Comparison of ENCODE assay signal across 1 cellular context in genomic region chr2:74551942-74552913, GRCh38.
TF ChIP-seq lines count a peak whose summit lies in the region.

No MANE protein-coding gene starts in this region.

TF ChIP-seq in H1, 55 proteins besides CTCF, POLR2A, EP300 and RAD21:
- no peak for TF ChIP-seq CREB1 (IDR thresholded peaks at IDR 0.05)
- no peak for TF ChIP-seq JUN (IDR thresholded peaks at IDR 0.05; ENCODE audit: low read depth, low read length)
- no peak for TF ChIP-seq RNF2 (IDR thresholded peaks at IDR 0.05; ENCODE audit: borderline replicate concordance, low read depth, low read length, missing control alignments, poor library complexity, severe bottlenecking)
- TF ChIP-seq SIX5 (IDR thresholded peaks at IDR 0.05; ENCODE audit: low read depth, low read length): no peak
- no peak for TF ChIP-seq POLR2AphosphoS5 (IDR thresholded peaks at IDR 0.05; ENCODE audit: low read depth, low read length)
- TF ChIP-seq CTBP2 (IDR thresholded peaks at IDR 0.05; ENCODE audit: borderline replicate concordance, insufficient read depth, insufficient read length, low read length): no peak
- TF ChIP-seq KDM5A (IDR thresholded peaks at IDR 0.05; ENCODE audit: low read length): no peak
- TF ChIP-seq SP1 (IDR thresholded peaks at IDR 0.05; ENCODE audit: low read depth, low read length): no peak
- TF ChIP-seq CHD2 (IDR thresholded peaks at IDR 0.05; ENCODE audit: low read length): no peak
- no peak for TF ChIP-seq TBP (IDR thresholded peaks at IDR 0.05; ENCODE audit: low read depth, low read length)
- no peak for TF ChIP-seq GABPA (IDR thresholded peaks at IDR 0.05; ENCODE audit: borderline replicate concordance, insufficient read depth, low read length)
- TF ChIP-seq POU5F1 (IDR thresholded peaks at IDR 0.05; ENCODE audit: low read depth, low read length): no peak
- no peak for TF ChIP-seq RXRA (IDR thresholded peaks at IDR 0.05; ENCODE audit: insufficient read depth, low read depth, low read length)
- TF ChIP-seq SP2 (IDR thresholded peaks at IDR 0.05; ENCODE audit: low read length): no peak
- no peak for TF ChIP-seq E2F6 (IDR thresholded peaks at IDR 0.05)
- TF ChIP-seq SUZ12 (IDR thresholded peaks at IDR 0.05; ENCODE audit: low read length): no peak
- no peak for TF ChIP-seq NANOG (IDR thresholded peaks at IDR 0.05; ENCODE audit: insufficient read depth, low read depth, low read length, poor library complexity, severe bottlenecking)
- TF ChIP-seq TAF1 (IDR thresholded peaks at IDR 0.05; ENCODE audit: low read depth, low read length): no peak
- no peak for TF ChIP-seq BCL11A (IDR thresholded peaks at IDR 0.05; ENCODE audit: low read depth in 2 of 2, low read length in 2 of 2)
